13 cellular contexts compared by ENCODE assay signal in genomic region chr10:126663880-126664279, GRCh38. TPM values are rescaled to one million over a fixed set of nuclear protein-coding genes. Genes with fewer than 3 reads are reported as not detected.
DNase-seq lines count a peak whose midpoint lies in the region; ATAC-seq and TF ChIP-seq lines count a peak whose summit lies in the region.
"Had no signal": no experiment of that assay in that cellular context is flagged by ENCODE, and none has a peak within 500 bp of the region (broad histone marks: within the 10 kb centered on the region; RNA-seq: fewer than 3 reads in every experiment).

No MANE protein-coding gene starts in this region.

- no peaks in the 10 kb centered on the region for H3K4me1 Mint-ChIP-seq in CD14-positive monocyte

- TF ChIP-seq POLR2A in ovary (IDR thresholded peaks at IDR 0.05): no peak

- no peak for TF ChIP-seq CTCF in left lung (IDR thresholded peaks at IDR 0.05)
- no peak for TF ChIP-seq CTCF in CD14-positive monocyte (IDR thresholded peaks at IDR 0.05)
- TF ChIP-seq CTCF in ovary (IDR thresholded peaks at IDR 0.05): no peak

- H3K27ac ChIP-seq in ACC112 (ENCODE audit: low read depth, low read length) (peak overlapping the region; percentile 97), caudate nucleus (ENCODE audit: low read depth, low read length) (peak overlapping the region; percentile 97), left lung (no peak overlapping the region), ovary (no peak overlapping the region)
- H3K27ac ChIP-seq: SK-N-MC had no signal

- H3K36me3 ChIP-seq in ACC112 (ENCODE audit: insufficient read depth, low read length): no peaks in the 10 kb centered on the region
- no peaks in the 10 kb centered on the region for H3K36me3 ChIP-seq in left lung
- H3K36me3 ChIP-seq in ovary: no peaks in the 10 kb centered on the region

- peak overlapping the region; percentile 21 for H2AFZ ChIP-seq in ACC112 (ENCODE audit: low read length, unreplicated experiment)

- peaks cover 0 to 4% (median 2%) of the 10 kb centered on the region in 7 donors for H3K9me3 Mint-ChIP-seq in CD14-positive monocyte

- no peaks in the 10 kb centered on the region for H3K27me3 ChIP-seq in ACC112 (ENCODE audit: insufficient read depth, low read length)
- peaks cover 0 to 11% of the 10 kb centered on the region in 2 donors for H3K27me3 ChIP-seq in left lung
- no peaks in the 10 kb centered on the region for H3K27me3 ChIP-seq in ovary

- intact Hi-C loops in left lung (cut with DNase I) (no loop called here), CD14-positive monocyte (cut with micrococcal nuclease) (no loop called here), ovary (cut with DNase I) (no loop called here)

- no peak for TF ChIP-seq EP300 in ovary (IDR thresholded peaks at IDR 0.05)

- H3K4me1 ChIP-seq in ACC112 (ENCODE audit: control insufficient read depth, insufficient read depth, low read length, unreplicated experiment) (peaks cover 33% of the 10 kb centered on the region), left lung (peaks cover 0 to 10% of the 10 kb centered on the region in 2 donors), ovary (ENCODE audit: insufficient read depth) (no peaks in the 10 kb centered on the region)

- peak; percentile 78 for ATAC-seq in left lung
- ATAC-seq: HCT116 had no signal

- H3K79me2 ChIP-seq in ACC112 (ENCODE audit: control insufficient read depth, insufficient read depth, low read length, unreplicated experiment): no peaks in the 10 kb centered on the region

- no peak overlapping the region for H3K27ac Mint-ChIP-seq in CD14-positive monocyte

- peak; percentile 8 for DNase-seq in LoVo (ENCODE audit: low spot score)
- no peak for DNase-seq in caudate nucleus (lab: John Stamatoyannopoulos, UW)
- no peak for DNase-seq in left lung
- DNase-seq in CD14-positive monocyte (ENCODE audit: low spot score): no peak
- no peak for DNase-seq in activated CD4-positive, alpha-beta T cell treated with anti-CD3 and anti-CD28 coated beads, Interleukin-2, amount 50 U/mL, for 48 hours
- DNase-seq in ovary: no peak
- DNase-seq in HT-29 (ENCODE audit: low spot score): no peak
- DNase-seq: activated naive CD4-positive, alpha-beta T cell treated with anti-CD3 and anti-CD28 coated beads, Interleukin-2, amount 50 U/mL, for 16 hours; effector CD8-positive, alpha-beta T cell; NCI-H510A had no signal

- H3K27me3 Mint-ChIP-seq in CD14-positive monocyte (ENCODE audit: low read depth in 3 of 3): peaks cover 1 to 7% (median 4%) of the 10 kb centered on the region in 3 donors

- H3K9me3 ChIP-seq in left lung (no peaks in the 10 kb centered on the region), ovary (no peaks in the 10 kb centered on the region)

- no peak overlapping the region for H3K4me3 Mint-ChIP-seq in CD14-positive monocyte

- H3K4me3 ChIP-seq in ACC112 (ENCODE audit: low read depth, low read length) (peak overlapping the region; percentile 38; the same call in 1 of the 2 replicates), left lung (no peak overlapping the region), ovary (no peak overlapping the region)
- H3K4me3 ChIP-seq: SK-N-MC had no signal

- no peaks in the 10 kb centered on the region for H3K36me3 Mint-ChIP-seq in CD14-positive monocyte

- 51 to 53% (median 53%) methylated on average over 5 of the region's 5 CpGs for WGBS in ovary, 3 donors

RNA-seq across cellular contexts. Expression of gene C10orf90, which starts 6.6 kb away (rescaled TPM):
- total RNA-seq in left lung: not detected
- polyA plus RNA-seq in CD14-positive monocyte: not detected
- total RNA-seq in ovary: not detected
- not detected for polyA plus RNA-seq in ovary
- not detected in 2 replicates for total RNA-seq in HT-29 (2014; rRNA removed; shearing (Covaris generic))

Comparison
In these comparisons a context has a peak if more than half of its experiments do, and no peak if none do; other contexts are left out.
1. H3K27ac ChIP-seq: peak in ACC112 (single experiment) and caudate nucleus (single experiment); none in left lung (0 of 2) and ovary (0 of 2).